ENCODE assay signal across 20 cellular contexts in the genomic region with DNA sequence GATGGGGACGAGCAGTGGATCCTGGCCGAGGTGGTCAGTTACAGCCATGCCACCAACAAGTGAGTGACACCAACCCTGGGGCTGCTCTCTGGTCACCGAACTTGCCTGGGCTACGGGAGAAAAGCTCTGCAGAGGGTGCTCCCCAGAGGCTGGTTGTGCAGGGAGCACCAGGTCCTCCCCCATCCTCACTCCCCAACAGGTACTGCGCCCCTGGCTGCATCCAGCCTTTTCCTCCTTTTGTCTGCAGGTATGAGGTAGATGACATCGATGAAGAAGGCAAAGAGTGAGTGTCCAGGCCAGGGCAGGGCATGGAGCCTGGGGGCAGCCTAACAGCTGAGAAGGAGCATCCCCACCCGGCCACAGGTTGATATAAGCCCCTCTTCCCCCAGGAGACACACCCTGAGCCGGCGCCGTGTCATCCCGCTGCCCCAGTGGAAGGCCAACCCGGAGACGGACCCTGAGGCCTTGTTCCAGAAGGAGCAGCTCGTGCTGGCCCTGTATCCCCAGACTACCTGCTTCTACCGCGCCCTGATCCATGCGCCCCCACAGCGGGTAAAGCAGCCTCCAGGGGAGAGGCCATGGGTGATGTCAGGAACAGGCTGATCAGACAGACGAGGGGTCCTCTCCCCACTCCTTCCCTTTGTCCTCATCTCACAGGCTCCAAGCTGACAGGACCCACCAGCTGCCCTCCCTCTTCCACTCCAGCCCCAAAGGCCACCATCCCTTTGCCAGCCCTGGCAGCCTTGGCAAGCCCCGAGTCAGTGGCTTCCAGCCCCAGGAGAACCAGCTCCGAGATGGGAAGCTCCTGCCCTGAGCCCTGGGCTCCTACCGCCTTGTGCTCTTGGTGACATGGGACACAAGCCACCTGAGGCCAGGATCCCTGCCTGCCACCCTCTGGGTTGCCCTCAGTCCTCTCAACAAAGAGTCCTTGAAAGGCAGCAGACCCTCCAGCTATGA. TPM values are rescaled to one million over a fixed set of nuclear protein-coding genes. Genes with fewer than 3 reads are reported as not detected.
DNase-seq lines count a peak whose midpoint lies in the region; ATAC-seq and TF ChIP-seq lines count a peak whose summit lies in the region.
"Had no signal": no experiment of that assay in that cellular context is flagged by ENCODE, and none has a peak within 500 bp of the region (broad histone marks: within the 10 kb centered on the region; RNA-seq: fewer than 3 reads in every experiment).

No MANE protein-coding gene starts in this region.

- no peak for ATAC-seq in activated T-cell treated with anti-CD3 and anti-CD28 coated beads, Interleukin-2, amount 50 U/mL, for 72 hours (replicated peaks in 1 of 2)
- ATAC-seq: A549 had no signal

- H4K91ac ChIP-seq in neuronal stem cell (ENCODE audit: low read depth, low read length, poor library complexity), result no peak overlapping the region

- H3K4ac ChIP-seq in neuronal stem cell (ENCODE audit: low read length), result no peak overlapping the region

- no peaks in the 10 kb centered on the region for H3K4me1 ChIP-seq in neuronal stem cell (ENCODE audit: control insufficient read depth in 2 of 2, insufficient read depth in 1 of 2, low read depth in 1 of 2, low read length in 2 of 2)

- no peak overlapping the region for H2AFZ ChIP-seq in neuronal stem cell (ENCODE audit: low read length)

- intact Hi-C loops in CD14-positive monocyte (cut with micrococcal nuclease), result no loop called here

- no peak overlapping the region for H3K4me3 Mint-ChIP-seq in activated T-cell treated with anti-CD3 and anti-CD28 coated beads, Interleukin-2, amount 50 U/mL, for 24 hours
- no peak overlapping the region for H3K4me3 Mint-ChIP-seq in activated T-cell treated with anti-CD3 and anti-CD28 coated beads, Interleukin-2, amount 50 U/mL, for 72 hours
- H3K4me3 Mint-ChIP-seq in CD14-positive monocyte, result no peak overlapping the region
- H3K4me3 Mint-ChIP-seq in chondrocyte (ENCODE audit: unreplicated experiment), result no peak overlapping the region
- H3K4me3 Mint-ChIP-seq: CD4-positive, alpha-beta memory T cell had no signal

- no peaks in the 10 kb centered on the region for H3K27me3 Mint-ChIP-seq in activated T-cell treated with anti-CD3 and anti-CD28 coated beads, Interleukin-2, amount 50 U/mL, for 24 hours
- no peaks in the 10 kb centered on the region for H3K27me3 Mint-ChIP-seq in activated T-cell treated with anti-CD3 and anti-CD28 coated beads, Interleukin-2, amount 50 U/mL, for 72 hours (ENCODE audit: low read depth)
- H3K27me3 Mint-ChIP-seq in CD14-positive monocyte (ENCODE audit: low read depth in 3 of 3) (peaks cover 0 to 4% (median 3%) of the 10 kb centered on the region in 3 donors), chondrocyte (ENCODE audit: low read depth) (no peaks in the 10 kb centered on the region)
- H3K27me3 Mint-ChIP-seq: CD4-positive, alpha-beta memory T cell had no signal

- peak overlapping the region; percentile 43 for H4K8ac ChIP-seq in neuronal stem cell (ENCODE audit: low read depth, low read length)

- no CpG with 5 or more reads among the region's 22 CpGs for WGBS in neuronal stem cell (ENCODE audit: extremely low coverage in 2 of 2, insufficient read length in 2 of 2, insufficient replicate concordance in 1 of 2), 2 donors

- POLR2A ChIA-PET in RWPE1 (lab: Yijun Ruan, JAX; ENCODE audit: low non-redundant PET), result no interaction called here

- no peak overlapping the region for H2BK5ac ChIP-seq in neuronal stem cell (ENCODE audit: low read length)

- TF ChIP-seq CTCF in CD14-positive monocyte (IDR thresholded peaks at IDR 0.05) (no peak), chondrocyte (IDR thresholded peaks at IDR 0.05) (no peak), RWPE1 (conservative IDR thresholded peaks at IDR 0.05; ENCODE audit: low read depth) (no peak)

- no peaks in the 10 kb centered on the region for H3K27me3 ChIP-seq in neuronal stem cell (ENCODE audit: control insufficient read depth in 3 of 3, insufficient read depth in 3 of 3, low read depth in 1 of 3, low read length in 3 of 3)

- peaks cover 2% of the 10 kb centered on the region for H3K4me1 Mint-ChIP-seq in activated T-cell treated with anti-CD3 and anti-CD28 coated beads, Interleukin-2, amount 50 U/mL, for 24 hours (ENCODE audit: low read depth)
- H3K4me1 Mint-ChIP-seq in activated T-cell treated with anti-CD3 and anti-CD28 coated beads, Interleukin-2, amount 50 U/mL, for 72 hours (ENCODE audit: low read depth), result no peaks in the 10 kb centered on the region
- H3K4me1 Mint-ChIP-seq in CD14-positive monocyte (no peaks in the 10 kb centered on the region), chondrocyte (ENCODE audit: low read depth) (peaks cover 15% of the 10 kb centered on the region)

- peak overlapping the region; percentile 59 for H3K27ac Mint-ChIP-seq in activated T-cell treated with anti-CD3 and anti-CD28 coated beads, Interleukin-2, amount 50 U/mL, for 24 hours
- H3K27ac Mint-ChIP-seq in activated T-cell treated with anti-CD3 and anti-CD28 coated beads, Interleukin-2, amount 50 U/mL, for 72 hours, result no peak overlapping the region
- H3K27ac Mint-ChIP-seq in CD14-positive monocyte, result peak overlapping the region in 4 of 7 donors; percentile 23 to 68 (median 55)
- no peak overlapping the region for H3K27ac Mint-ChIP-seq in chondrocyte (ENCODE audit: unreplicated experiment)

- peaks cover 68% of the 10 kb centered on the region for H3K36me3 Mint-ChIP-seq in activated T-cell treated with anti-CD3 and anti-CD28 coated beads, Interleukin-2, amount 50 U/mL, for 24 hours (ENCODE audit: low read depth)
- no peaks in the 10 kb centered on the region for H3K36me3 Mint-ChIP-seq in activated T-cell treated with anti-CD3 and anti-CD28 coated beads, Interleukin-2, amount 50 U/mL, for 72 hours (ENCODE audit: insufficient read depth in 2 of 2)
- H3K36me3 Mint-ChIP-seq in CD14-positive monocyte, result peaks cover 65 to 75% of the 10 kb centered on the region in 2 donors
- H3K36me3 Mint-ChIP-seq in chondrocyte (ENCODE audit: low read depth), result peaks cover 23% of the 10 kb centered on the region

- H3K9me3 Mint-ChIP-seq in activated T-cell treated with anti-CD3 and anti-CD28 coated beads, Interleukin-2, amount 50 U/mL, for 24 hours, result no peaks in the 10 kb centered on the region
- no peaks in the 10 kb centered on the region for H3K9me3 Mint-ChIP-seq in activated T-cell treated with anti-CD3 and anti-CD28 coated beads, Interleukin-2, amount 50 U/mL, for 72 hours
- H3K9me3 Mint-ChIP-seq in CD14-positive monocyte, result no peaks in the 10 kb centered on the region
- H3K9me3 Mint-ChIP-seq in chondrocyte (ENCODE audit: low read depth), result no peaks in the 10 kb centered on the region

- H3K27ac ChIP-seq in neuronal stem cell (replicated peaks; ENCODE audit: low read length) (no peak overlapping the region), RWPE1 (no peak overlapping the region)
- H3K27ac ChIP-seq: 22Rv1, A549, C4-2B had no signal

- peaks cover 22 to 59% of the 10 kb centered on the region in 2 donors for H3K36me3 ChIP-seq in neuronal stem cell (replicated peaks in 1 of 2; ENCODE audit: control insufficient read depth in 2 of 2, insufficient read depth in 2 of 2, low read length in 2 of 2)

- no peak for DNase-seq in activated T-cell treated with anti-CD3 and anti-CD28 coated beads, Interleukin-2, amount 50 U/mL, for 24 hours
- DNase-seq in activated T-cell treated with anti-CD3 and anti-CD28 coated beads, Interleukin-2, amount 50 U/mL, for 72 hours, result no peak
- DNase-seq in CD14-positive monocyte (ENCODE audit: low spot score) (peak; percentile 42), chondrocyte (ENCODE audit: low spot score) (peak; percentile 72), neuronal stem cell (ENCODE audit: low spot score) (no peak), RWPE1 (ENCODE audit: low spot score) (no peak), H4 (ENCODE audit: low spot score) (no peak), NCI-H2107 treated with DMSO at 0.1 percent for 48 hours (lab: John Stamatoyannopoulos, UW; ENCODE audit: unreplicated experiment) (no peak)
- DNase-seq: AML-193; Calu3; CD4-positive, alpha-beta memory T cell; DMS79 treated with DMSO at 0.1 percent for 48 hours; GF-D8; HCEC 1CT; IMR-90 had no signal

- H3K9ac ChIP-seq in neuronal stem cell (ENCODE audit: low read depth, low read length, poor library complexity), result no peak overlapping the region

- H3K4me3 ChIP-seq in neuronal stem cell (ENCODE audit: low read length in 2 of 2), result no peak overlapping the region
- H3K4me3 ChIP-seq: A549 had no signal

- H3K9me3 ChIP-seq in neuronal stem cell (replicated peaks in 1 of 2; ENCODE audit: control insufficient read depth in 2 of 2, insufficient read depth in 1 of 2, low read depth in 1 of 2, low read length in 2 of 2), result no peaks in the 10 kb centered on the region
- H3K9me3 ChIP-seq: A549 had no signal

- no peak overlapping the region for H3K18ac ChIP-seq in neuronal stem cell (ENCODE audit: low read length)

- peak overlapping the region; percentile 38 for H3K14ac ChIP-seq in neuronal stem cell (ENCODE audit: low read length)

- H2BK12ac ChIP-seq in neuronal stem cell (ENCODE audit: low read length), result no peak overlapping the region

- H2BK120ac ChIP-seq in neuronal stem cell (ENCODE audit: low read depth, low read length), result no peak overlapping the region

- no peak overlapping the region for H3K4me2 ChIP-seq in neuronal stem cell (ENCODE audit: insufficient read depth, low read length, poor library complexity, severe bottlenecking)
- H3K4me2 ChIP-seq: A549 had no signal

- no peak overlapping the region for H2AK5ac ChIP-seq in neuronal stem cell (ENCODE audit: low read depth, low read length)

- no peak overlapping the region for H2BK15ac ChIP-seq in neuronal stem cell (ENCODE audit: low read length)

- no peaks in the 10 kb centered on the region for H3K79me1 ChIP-seq in neuronal stem cell (ENCODE audit: low read depth, low read length)

- H3K23ac ChIP-seq in neuronal stem cell (ENCODE audit: low read depth, low read length, poor library complexity), result peak overlapping the region; percentile 73

- CTCF ChIA-PET in RWPE1 (lab: Yijun Ruan, JAX), result interaction anchor here (0.6 kb wide), 1 partner anchor 18 kb away, joined by 3 read pairs; no protein-coding TSS in a partner anchor

RNA-seq across cellular contexts. Expression of a gene that starts 6.2 kb away (rescaled TPM):
- total RNA-seq in activated T-cell treated with anti-CD3 and anti-CD28 coated beads, Interleukin-2, amount 50 U/mL, for 72 hours, result 1 to 10 TPM in 1 of 2 donors, under 1 TPM in 1; 0.25 to 1.2 TPM
- 1 to 10 TPM in 1 of 2 donors, not detected in 1; 1.1 TPM for polyA plus RNA-seq in CD14-positive monocyte
- not detected in 3 replicates for total RNA-seq in chondrocyte
- 0.07 TPM for polyA plus RNA-seq in neuronal stem cell (2013, experiment 1 of 2)
- 0.11 TPM for polyA plus RNA-seq in neuronal stem cell (2013, experiment 2 of 2)
- total RNA-seq in H4 (2014; rRNA removed; shearing (Covaris generic)), result 2.0 and 2.8 TPM in 2 replicates
- total RNA-seq: IMR-90 had no signal
- polyA plus RNA-seq: BJ had no signal

RNA-seq across cellular contexts. Expression of a gene that starts 19.2 kb away (rescaled TPM):
- 10 to 100 TPM; 12.7 to 18.6 TPM for total RNA-seq in activated T-cell treated with anti-CD3 and anti-CD28 coated beads, Interleukin-2, amount 50 U/mL, for 72 hours
- 100 to 1,000 TPM; 320 to 362 TPM for polyA plus RNA-seq in CD14-positive monocyte
- 1.1 to 4.9 TPM (median 2.2 TPM) in 3 replicates for total RNA-seq in chondrocyte
- polyA plus RNA-seq in neuronal stem cell (2013, experiment 1 of 2), result 1.5 TPM
- 1.7 TPM for polyA plus RNA-seq in neuronal stem cell (2013, experiment 2 of 2)
- total RNA-seq in H4 (2014; rRNA removed; shearing (Covaris generic)), result 50.4 and 51.9 TPM in 2 replicates

RNA-seq across cellular contexts. Expression of a gene that starts 36.9 kb away (rescaled TPM):
- 10 to 100 TPM; 42.4 to 60.0 TPM for total RNA-seq in activated T-cell treated with anti-CD3 and anti-CD28 coated beads, Interleukin-2, amount 50 U/mL, for 72 hours
- polyA plus RNA-seq in CD14-positive monocyte, result 10 to 100 TPM; 18.8 to 24.3 TPM
- total RNA-seq in chondrocyte, result 14.6 to 18.4 TPM (median 17.1 TPM) in 3 replicates
- polyA plus RNA-seq in neuronal stem cell (2013, experiment 1 of 2), result 29.5 TPM
- 24.9 TPM for polyA plus RNA-seq in neuronal stem cell (2013, experiment 2 of 2)
- total RNA-seq in H4 (2014; rRNA removed; shearing (Covaris generic)), result 10.0 and 15.4 TPM in 2 replicates

RNA-seq across cellular contexts. Expression of a gene that starts 47.2 kb away (rescaled TPM):
- 1 to 10 TPM in 1 of 2 donors, not detected in 1; 2.7 TPM for total RNA-seq in activated T-cell treated with anti-CD3 and anti-CD28 coated beads, Interleukin-2, amount 50 U/mL, for 72 hours
- polyA plus RNA-seq in CD14-positive monocyte, result not detected
- total RNA-seq in chondrocyte, result 0.49 to 1.4 TPM in 2 of 3 replicates, not detected in the other
- polyA plus RNA-seq in neuronal stem cell (2013, experiment 1 of 2), result 0.14 TPM
- polyA plus RNA-seq in neuronal stem cell (2013, experiment 2 of 2), result 0.25 TPM
- not detected in 2 replicates for total RNA-seq in H4 (2014; rRNA removed; shearing (Covaris generic))
- total RNA-seq: CD4-positive, alpha-beta memory T cell; H1; IMR-90 had no signal
- polyA plus RNA-seq: BJ; CD4-positive, alpha-beta memory T cell; IMR-90 had no signal

RNA-seq across cellular contexts. Expression of a gene that starts 51.9 kb away (rescaled TPM):
- total RNA-seq in activated T-cell treated with anti-CD3 and anti-CD28 coated beads, Interleukin-2, amount 50 U/mL, for 72 hours, result not detected
- polyA plus RNA-seq in CD14-positive monocyte, result 1 to 10 TPM in 1 of 2 donors, not detected in 1; 1.9 TPM
- total RNA-seq in chondrocyte, result 39.1 to 300 TPM (median 289 TPM) in 3 replicates
- 0.06 TPM for polyA plus RNA-seq in neuronal stem cell (2013, experiment 1 of 2)
- 0.01 TPM for polyA plus RNA-seq in neuronal stem cell (2013, experiment 2 of 2)
- total RNA-seq in H4 (2014; rRNA removed; shearing (Covaris generic)), result 52.0 and 53.5 TPM in 2 replicates
- total RNA-seq: CD4-positive, alpha-beta memory T cell had no signal
- polyA plus RNA-seq: CD4-positive, alpha-beta memory T cell had no signal

Comparison
In these comparisons a context has a peak if more than half of its experiments do, and no peak if none do; other contexts are left out.
1. H3K27ac Mint-ChIP-seq: peak in activated T-cell treated with anti-CD3 and anti-CD28 coated beads, Interleukin-2, amount 50 U/mL, for 24 hours (single experiment) and CD14-positive monocyte (4 of 7); none in activated T-cell treated with anti-CD3 and anti-CD28 coated beads, Interleukin-2, amount 50 U/mL, for 72 hours (single experiment) and chondrocyte (single experiment).
2. DNase-seq: peak in CD14-positive monocyte (single experiment) and chondrocyte (single experiment); none in activated T-cell treated with anti-CD3 and anti-CD28 coated beads, Interleukin-2, amount 50 U/mL, for 24 hours (single experiment), activated T-cell treated with anti-CD3 and anti-CD28 coated beads, Interleukin-2, amount 50 U/mL, for 72 hours (0 of 2), neuronal stem cell (single experiment), RWPE1 (single experiment), H4 (single experiment) and NCI-H2107 treated with DMSO at 0.1 percent for 48 hours (single experiment).